In the genomic region with DNA sequence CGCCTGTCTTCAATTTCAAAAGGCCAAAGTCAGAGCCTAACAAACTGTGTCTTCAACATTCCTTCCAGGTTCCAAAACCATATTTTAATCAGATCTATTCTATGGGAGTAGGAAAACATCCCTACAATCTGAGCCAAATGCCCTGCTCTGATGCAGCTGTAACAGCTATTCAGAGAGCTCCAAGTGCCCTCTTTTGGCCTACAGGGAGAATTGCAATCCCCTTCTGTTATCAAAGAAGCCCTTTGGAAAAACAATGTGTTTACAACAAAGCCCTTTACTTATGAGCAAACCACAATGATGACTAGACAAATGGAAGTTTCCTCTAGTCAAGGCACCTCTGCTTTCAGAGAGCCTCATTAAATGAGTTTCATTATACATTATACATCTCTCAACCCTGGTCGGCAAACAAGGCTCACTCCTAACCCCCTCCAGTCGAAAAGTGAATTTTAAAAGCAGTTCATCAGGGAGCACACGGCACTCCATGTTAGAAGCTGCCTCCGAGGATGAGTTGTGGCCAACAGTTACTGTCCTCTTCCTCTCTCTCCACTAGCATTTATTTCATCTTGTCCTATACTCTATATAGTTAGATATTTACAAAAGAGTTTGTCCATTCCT, we compare ENCODE assay signal across 8 cellular contexts. TPM values are rescaled to one million over a fixed set of nuclear protein-coding genes. Genes with fewer than 3 reads are reported as not detected.
A peak's percentile ranks its signal among the peaks of the same experiment; 100 is the strongest.
DNase-seq lines count a peak whose midpoint lies in the region; ATAC-seq, FAIRE-seq and TF ChIP-seq lines count a peak whose summit lies in the region.

No MANE protein-coding gene starts in this region.

- no peak for TF ChIP-seq POLR2A in transverse colon (IDR thresholded peaks at IDR 0.05)

- no peaks in the 10 kb centered on the region for H3K36me3 Mint-ChIP-seq in CD4-positive, alpha-beta T cell (ENCODE audit: low read depth)
- no peaks in the 10 kb centered on the region for H3K36me3 Mint-ChIP-seq in T-cell

- peaks cover 26% of the 10 kb centered on the region for H3K27me3 Mint-ChIP-seq in CD4-positive, alpha-beta T cell
- peaks cover 4 to 33% of the 10 kb centered on the region in 2 donors for H3K27me3 Mint-ChIP-seq in T-cell

- no peak overlapping the region for H3K4me3 Mint-ChIP-seq in CD4-positive, alpha-beta T cell
- no peak overlapping the region for H3K4me3 Mint-ChIP-seq in T-cell

- POLR2A ChIA-PET in CD4-positive, alpha-beta T cell (lab: Charles Lee) = no interaction called here
- POLR2A ChIA-PET in T-cell (lab: Charles Lee) = no interaction called here

- no peaks in the 10 kb centered on the region for H3K9me3 ChIP-seq in CD4-positive, alpha-beta T cell (ENCODE audit: control insufficient read depth, low read length)
- no peaks in the 10 kb centered on the region for H3K9me3 ChIP-seq in transverse colon

- WGBS in transverse colon (ENCODE audit: low coverage in 1 of 2), 2 donors = 31 to 44% methylated on average over 5 of the region's 5 CpGs

- TF ChIP-seq EP300 in transverse colon (IDR thresholded peaks at IDR 0.05; ENCODE audit: low read depth) = no peak

- no peaks in the 10 kb centered on the region for H3K36me3 ChIP-seq in transverse colon

- no peaks in the 10 kb centered on the region for H3K27me3 ChIP-seq in CD4-positive, alpha-beta T cell (ENCODE audit: control insufficient read depth, insufficient read depth, low read length)
- no peaks in the 10 kb centered on the region for H3K27me3 ChIP-seq in transverse colon

- H3K4me1 ChIP-seq in transverse colon = no peaks in the 10 kb centered on the region

- H3K9me3 Mint-ChIP-seq in CD4-positive, alpha-beta T cell = no peaks in the 10 kb centered on the region
- H3K9me3 Mint-ChIP-seq in T-cell = no peaks in the 10 kb centered on the region

- CTCF ChIA-PET in CD4-positive, alpha-beta T cell (lab: Charles Lee) = no interaction called here
- CTCF ChIA-PET in T-cell (lab: Charles Lee) = interaction anchor here in 1 of 2 donors (0.7 kb wide), 1 partner anchor 797 kb away, joined by 3 read pairs; no protein-coding TSS in a partner anchor

- intact Hi-C loops in CD4-positive, alpha-beta T cell (cut with DNase I, micrococcal nuclease) = no loop called here
- intact Hi-C loops in transverse colon (cut with DNase I; ENCODE audit: low total_unique reads) = no loop called here

- no peak for ATAC-seq in CD4-positive, alpha-beta T cell (ENCODE audit: poor library complexity)
- ATAC-seq in T-cell (replicated peaks in 1 of 4) (no peak), HG03342 (IDR thresholded peaks at IDR 0.05; ENCODE audit: unreplicated experiment) (no peak)

- peak; percentile 42 for TF ChIP-seq CTCF in CD4-positive, alpha-beta T cell (IDR thresholded peaks at IDR 0.05)
- TF ChIP-seq CTCF in astrocyte of the spinal cord (IDR thresholded peaks at IDR 0.05; ENCODE audit: low read depth, low read length) (peak; percentile 93), transverse colon (IDR thresholded peaks at IDR 0.05) (peak; percentile 40 to 69 (median 61))

- no peak overlapping the region for H3K27ac ChIP-seq in CD4-positive, alpha-beta T cell (ENCODE audit: low read depth, low read length)
- H3K27ac ChIP-seq in transverse colon = no peak overlapping the region

- peak; percentile 97 for FAIRE-seq in islet of Langerhans (lab: Jason Lieb, UNC)

- H3K4me3 ChIP-seq in astrocyte of the spinal cord (ENCODE audit: low read depth, low read length) = no peak overlapping the region
- H3K4me3 ChIP-seq in transverse colon = no peak overlapping the region

- in situ Hi-C loops in astrocyte of the spinal cord (cut with HindIII; ENCODE audit: low sequenced_read_pairs) (no loop called here), transverse colon (cut with MboI; ENCODE audit: low pct_ligation_motif_present in 1 of 4, low pct_unique_long_range_greater_than_20kb in 1 of 4, low sequenced_read_pairs in 3 of 4) (loop anchor here in 2 of 4 donors (25.0 kb wide), 1 partner anchor 1005 kb away; no protein-coding TSS in a partner anchor)

- no peaks in the 10 kb centered on the region for H3K4me1 Mint-ChIP-seq in CD4-positive, alpha-beta T cell (ENCODE audit: low read depth)
- H3K4me1 Mint-ChIP-seq in T-cell = no peaks in the 10 kb centered on the region

- no peak overlapping the region for H3K27ac Mint-ChIP-seq in CD4-positive, alpha-beta T cell
- H3K27ac Mint-ChIP-seq in T-cell = no peak overlapping the region

- DNase-seq in CD4-positive, alpha-beta T cell = no peak
- peak; percentile 4 for DNase-seq in GM19240 (ENCODE audit: insufficient read length, low spot score)
- peak; percentile 14 for DNase-seq in NCI-H2196 treated with DMSO at 0.1 percent for 48 hours (lab: John Stamatoyannopoulos, UW; ENCODE audit: unreplicated experiment)
- peak; percentile 43 for DNase-seq in astrocyte of the spinal cord (ENCODE audit: low read depth, low spot score)
- DNase-seq in transverse colon = no peak
- no peak for DNase-seq in T-cell

RNA-seq across cellular contexts. Expression of gene TMCO5A, which starts 42.6 kb away (rescaled TPM):
- not detected for total RNA-seq in CD4-positive, alpha-beta T cell
- total RNA-seq in transverse colon (under 1 TPM in 1 of 4 donors, not detected in 3; 0.14 TPM), T-cell (not detected)

Comparison
In these comparisons a context has a peak if more than half of its experiments do, and no peak if none do; other contexts are left out.
1. DNase-seq: peak in GM19240 (single experiment), NCI-H2196 treated with DMSO at 0.1 percent for 48 hours (single experiment) and astrocyte of the spinal cord (single experiment); none in CD4-positive, alpha-beta T cell (0 of 10), transverse colon (single experiment) and T-cell (0 of 34).
2. CTCF ChIP-seq: peak in every context shown above with its lines; median percentile 93 in astrocyte of the spinal cord; 61 in transverse colon; 42 in CD4-positive, alpha-beta T cell.